Comparison of ENCODE assay signal across 17 cellular contexts in genomic region chr12:20490213-20490612, GRCh38.
"Had no signal": no experiment of that assay in that cellular context is flagged by ENCODE, and none has a peak within 500 bp of the region (broad histone marks: within the 10 kb centered on the region; RNA-seq: fewer than 3 reads in every experiment).

No MANE protein-coding gene starts in this region.

- H3K36me3 ChIP-seq: adrenal gland, cardiac muscle cell, colonic mucosa, esophagus muscularis mucosa, gastrocnemius medialis, tibial nerve had no signal

- H3K79me2 ChIP-seq: parathyroid adenoma had no signal

- H3K9me3 Mint-ChIP-seq: activated CD4-positive, alpha-beta memory T cell treated with anti-CD3 and anti-CD28 coated beads, Interleukin-2, amount 10 ng/mL, durations not matched to agents 7 days and 5 days; activated T-cell treated with anti-CD3 and anti-CD28 coated beads, Interleukin-2, amount 50 U/mL, for 24 hours; neural crest cell; stimulated activated memory B cell treated with anti-CD40 and anti-IgM and Interleukin-4, amounts not matched to agents 10 μg/mL and 1 μg/mL and 100 μg/mL, for 72 hours had no signal

- H3K4me3 ChIP-seq: adrenal gland, cardiac muscle cell, colonic mucosa, esophagus muscularis mucosa, gastrocnemius medialis, tibial nerve had no signal

- H3K27me3 ChIP-seq: adrenal gland, cardiac muscle cell, colonic mucosa, esophagus muscularis mucosa, gastrocnemius medialis, tibial nerve had no signal

- H3K4me3 Mint-ChIP-seq: activated CD4-positive, alpha-beta memory T cell treated with anti-CD3 and anti-CD28 coated beads, Interleukin-2, amount 10 ng/mL, durations not matched to agents 7 days and 5 days; activated CD4-positive, alpha-beta T cell treated with anti-CD3 and anti-CD28 coated beads for 36 hours; activated T-cell treated with anti-CD3 and anti-CD28 coated beads, Interleukin-2, amount 50 U/mL, for 24 hours; neural crest cell; stimulated activated memory B cell treated with anti-CD40 and anti-IgM and Interleukin-4, amounts not matched to agents 10 μg/mL and 1 μg/mL and 100 μg/mL, for 72 hours; T-helper 17 cell had no signal

- H3K27ac Mint-ChIP-seq: activated CD4-positive, alpha-beta memory T cell treated with anti-CD3 and anti-CD28 coated beads, Interleukin-2, amount 10 ng/mL, durations not matched to agents 7 days and 5 days; activated CD4-positive, alpha-beta T cell treated with anti-CD3 and anti-CD28 coated beads for 36 hours; activated T-cell treated with anti-CD3 and anti-CD28 coated beads, Interleukin-2, amount 50 U/mL, for 24 hours; stimulated activated memory B cell treated with anti-CD40 and anti-IgM and Interleukin-4, amounts not matched to agents 10 μg/mL and 1 μg/mL and 100 μg/mL, for 72 hours; T-helper 17 cell had no signal

- H3K4me1 ChIP-seq: adrenal gland, colonic mucosa, gastrocnemius medialis, parathyroid adenoma had no signal

- H3K36me3 Mint-ChIP-seq: stimulated activated memory B cell treated with anti-CD40 and anti-IgM and Interleukin-4, amounts not matched to agents 10 μg/mL and 1 μg/mL and 100 μg/mL, for 72 hours had no signal

- H3K9me3 ChIP-seq: adrenal gland, colonic mucosa, esophagus muscularis mucosa, gastrocnemius medialis, tibial nerve had no signal

- H3K4me1 Mint-ChIP-seq: neural crest cell, T-helper 17 cell had no signal

- DNase-seq: activated CD4-positive, alpha-beta memory T cell treated with anti-CD3 and anti-CD28 coated beads, Interleukin-2, amount 10 ng/mL, durations not matched to agents 7 days and 5 days; activated CD4-positive, alpha-beta T cell treated with anti-CD3 and anti-CD28 coated beads for 36 hours; activated effector memory CD4-positive, alpha-beta T cell treated with Interleukin-2 at 50 U/mL for 16 hours; activated naive CD4-positive, alpha-beta T cell treated with anti-CD3 and anti-CD28 coated beads, Interleukin-2, amount 50 U/mL, for 16 hours; activated T-cell treated with anti-CD3 and anti-CD28 coated beads, Interleukin-2, amount 50 U/mL, for 24 hours; adrenal gland; colonic mucosa; effector CD4-positive, alpha-beta T cell; gastrocnemius medialis; T-helper 17 cell had no signal

- H3K27me3 Mint-ChIP-seq: activated CD4-positive, alpha-beta memory T cell treated with anti-CD3 and anti-CD28 coated beads, Interleukin-2, amount 10 ng/mL, durations not matched to agents 7 days and 5 days; activated CD4-positive, alpha-beta T cell treated with anti-CD3 and anti-CD28 coated beads for 36 hours; stimulated activated memory B cell treated with anti-CD40 and anti-IgM and Interleukin-4, amounts not matched to agents 10 μg/mL and 1 μg/mL and 100 μg/mL, for 72 hours had no signal

- H3K27ac ChIP-seq: adrenal gland, cardiac muscle cell, colonic mucosa, esophagus muscularis mucosa, gastrocnemius medialis, parathyroid adenoma, tibial nerve had no signal

- ATAC-seq: activated CD4-positive, alpha-beta T cell treated with anti-CD3 and anti-CD28 coated beads for 36 hours; gastrocnemius medialis; left lobe of liver; stimulated activated memory B cell treated with anti-CD40 and anti-IgM and Interleukin-4, amounts not matched to agents 10 μg/mL and 1 μg/mL and 100 μg/mL, for 72 hours; T-helper 17 cell had no signal

- H2AFZ ChIP-seq: parathyroid adenoma had no signal
